8 cellular contexts compared by ENCODE assay signal in the genomic region with DNA sequence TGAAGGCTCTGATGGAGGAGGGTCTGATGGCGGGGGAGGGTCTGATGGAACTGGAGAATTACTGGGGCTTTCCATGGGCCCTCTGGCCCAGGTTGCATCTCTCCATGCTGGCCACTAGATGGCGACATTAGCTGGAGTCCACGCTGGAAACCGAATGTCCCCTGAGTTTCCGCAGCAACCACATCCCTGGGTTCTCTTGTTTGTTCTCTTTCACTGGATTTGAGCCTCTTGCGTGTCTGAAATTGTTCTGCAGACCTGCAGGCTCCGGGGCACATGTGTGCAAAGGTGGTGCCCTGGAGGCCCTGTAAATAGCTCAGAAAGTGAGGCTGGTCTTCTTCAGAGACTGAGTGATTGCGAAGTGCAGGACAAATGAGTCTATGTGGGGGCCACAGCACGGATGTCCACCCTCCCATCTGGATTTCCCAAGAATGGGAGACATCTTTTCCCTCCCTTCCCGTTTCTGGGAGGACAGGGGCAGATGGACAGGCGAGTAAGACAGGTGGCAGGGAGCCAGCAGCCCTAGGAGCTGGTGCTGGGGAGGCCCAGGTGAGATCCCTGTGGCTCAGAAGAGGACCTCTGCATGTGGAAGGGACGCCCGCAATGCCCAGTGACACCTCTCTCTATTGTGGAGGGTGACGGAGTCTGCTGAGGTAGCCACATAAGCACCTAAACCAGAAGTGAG.
A peak's percentile ranks its signal among the peaks of the same experiment; 100 is the strongest.
DNase-seq lines count a peak whose midpoint lies in the region; ATAC-seq and TF ChIP-seq lines count a peak whose summit lies in the region.

No MANE protein-coding gene starts in this region.

- H3K4me2 ChIP-seq in DND-41 (ENCODE audit: insufficient read depth, low read length) (peak overlapping the region; percentile 27; the same call in 1 of the 2 replicates), osteoblast (ENCODE audit: insufficient read depth, low read length) (no peak overlapping the region)

- H3K79me2 ChIP-seq in DND-41 (ENCODE audit: insufficient read depth, low read length) = no peaks in the 10 kb centered on the region
- H3K79me2 ChIP-seq in osteoblast (ENCODE audit: insufficient read depth, low read length) = no peaks in the 10 kb centered on the region

- DNase-seq in DND-41 = peak; percentile 76
- peak; percentile 37 for DNase-seq in MG63
- peak; percentile 56 for DNase-seq in SK-MEL-5 (ENCODE audit: low read depth, low spot score)
- DNase-seq in activated naive CD4-positive, alpha-beta T cell treated with Interleukin-2 at 50 U/mL for 16 hours = peak; percentile 60
- DNase-seq in globus pallidus (ENCODE audit: low spot score) = peak; percentile 70
- peak; percentile 98 for DNase-seq in osteoblast (ENCODE audit: insufficient read length, low spot score, missing footprints)
- peak in 1 of 2 donors; percentile 33 for DNase-seq in tibial nerve (ENCODE audit: low spot score in 2 of 2)

- TF ChIP-seq CTCF in DND-41 (IDR thresholded peaks at IDR 0.05; ENCODE audit: borderline replicate concordance, extremely low read depth, low read length, poor library complexity, severe bottlenecking) (peak; percentile 99), osteoblast (IDR thresholded peaks at IDR 0.05; ENCODE audit: extremely low read depth, low read depth, low read length) (peak; percentile 94), tibial nerve (IDR thresholded peaks at IDR 0.05) (peak; percentile 88 to 92 (median 91))

- 0 out of 2 replicates have a peak overlapping the region, but pooled peaks have one; percentile 16 for H3K9ac ChIP-seq in DND-41 (ENCODE audit: low read depth, low read length)

- 31 to 38% methylated on average over 14 of the region's 14 CpGs for WGBS in tibial nerve, 2 donors

- H4K20me1 ChIP-seq in DND-41 (ENCODE audit: insufficient read depth, low read length) (no peaks in the 10 kb centered on the region), osteoblast (ENCODE audit: insufficient read depth, low read length) (no peaks in the 10 kb centered on the region)

- H2AFZ ChIP-seq in DND-41 (ENCODE audit: low read depth, low read length) (peak overlapping the region; percentile 41), osteoblast (ENCODE audit: low read length) (no peak overlapping the region)

- ATAC-seq in DND-41 (ENCODE audit: insufficient read depth, low read depth) (peak; percentile 78), HG03039 (IDR thresholded peaks at IDR 0.05; ENCODE audit: unreplicated experiment) (no peak)

- no peak for TF ChIP-seq EP300 in tibial nerve (IDR thresholded peaks at IDR 0.05)

- H3K9me3 ChIP-seq in DND-41 (ENCODE audit: insufficient read depth, low read length, severe bottlenecking) (no peaks in the 10 kb centered on the region), MG63 (no peaks in the 10 kb centered on the region), osteoblast (ENCODE audit: low read depth, low read length) (no peaks in the 10 kb centered on the region), tibial nerve (no peaks in the 10 kb centered on the region)

- H3K27ac ChIP-seq in DND-41 (ENCODE audit: low read length) = peak overlapping the region; percentile 66
- no peak overlapping the region for H3K27ac ChIP-seq in osteoblast (ENCODE audit: low read depth, low read length)
- H3K27ac ChIP-seq in tibial nerve = no peak overlapping the region

- no peaks in the 10 kb centered on the region for H3K27me3 ChIP-seq in DND-41 (ENCODE audit: insufficient read depth, low read length, poor library complexity)
- no peaks in the 10 kb centered on the region for H3K27me3 ChIP-seq in MG63
- H3K27me3 ChIP-seq in osteoblast (ENCODE audit: insufficient read depth, low read length) = peaks cover 4% of the 10 kb centered on the region
- H3K27me3 ChIP-seq in tibial nerve = no peaks in the 10 kb centered on the region

- H3K36me3 ChIP-seq in DND-41 (ENCODE audit: insufficient read depth, low read length) (no peaks in the 10 kb centered on the region), MG63 (no peaks in the 10 kb centered on the region), osteoblast (ENCODE audit: insufficient read depth, low read length) (no peaks in the 10 kb centered on the region), tibial nerve (no peaks in the 10 kb centered on the region)

- in situ Hi-C loops in SK-MEL-5 (cut with HindIII; ENCODE audit: low pct_unique_long_range_greater_than_20kb, low sequenced_read_pairs) = no loop called here

- no peak for TF ChIP-seq POLR2A in tibial nerve (IDR thresholded peaks at IDR 0.05)

- H3K4me3 ChIP-seq in DND-41 (ENCODE audit: low read depth in 1 of 2, low read length in 2 of 2) (no peak overlapping the region), MG63 (no peak overlapping the region), osteoblast (ENCODE audit: insufficient read depth, low read length) (no peak overlapping the region), tibial nerve (no peak overlapping the region)

- H3K4me1 ChIP-seq in DND-41 (ENCODE audit: insufficient read depth, low read length) (peaks cover 24% of the 10 kb centered on the region), osteoblast (ENCODE audit: insufficient read depth, low read length) (no peaks in the 10 kb centered on the region), tibial nerve (no peaks in the 10 kb centered on the region)
